In genomic region chr5:113371788-113372196, GRCh38 we compare ENCODE assay signal across 1 cellular context.
A peak's percentile ranks its signal among the peaks of the same experiment; 100 is the strongest.
TF ChIP-seq lines count a peak whose summit lies in the region.

No MANE protein-coding gene starts in this region.

TF ChIP-seq in SK-N-SH treated with all-trans-retinoic acid at 6 μM for 48 hours, 23 proteins besides CTCF, POLR2A, EP300 and RAD21 (continued from another document):
- TF ChIP-seq TSHZ2 (CRISPR knock-in tag; IDR thresholded peaks at IDR 0.05) (no peak), GLIS3 (CRISPR knock-in tag; IDR thresholded peaks at IDR 0.05) (no peak), ARNTL (CRISPR knock-in tag; IDR thresholded peaks at IDR 0.05; ENCODE audit: borderline replicate concordance, low read depth) (no peak), OSR1 (CRISPR knock-in tag; IDR thresholded peaks at IDR 0.05) (no peak), ZNF8 (CRISPR knock-in tag; IDR thresholded peaks at IDR 0.05) (0 out of 2 replicates have a peak, but pooled peaks have one; percentile 6), ESRRG (CRISPR knock-in tag; IDR thresholded peaks at IDR 0.05) (0 out of 2 replicates have a peak, but pooled peaks have one; percentile 49), ZFP3 (CRISPR knock-in tag; IDR thresholded peaks at IDR 0.05) (no peak), CSDC2 (CRISPR knock-in tag; IDR thresholded peaks at IDR 0.05) (no peak), PPARA (CRISPR knock-in tag; IDR thresholded peaks at IDR 0.05; ENCODE audit: borderline replicate concordance) (no peak), ISL1 (CRISPR knock-in tag; IDR thresholded peaks at IDR 0.05) (peak; percentile 87), ZFP30 (CRISPR knock-in tag; IDR thresholded peaks at IDR 0.05) (no peak)
